8 cellular contexts compared by ENCODE assay signal in the genomic region with DNA sequence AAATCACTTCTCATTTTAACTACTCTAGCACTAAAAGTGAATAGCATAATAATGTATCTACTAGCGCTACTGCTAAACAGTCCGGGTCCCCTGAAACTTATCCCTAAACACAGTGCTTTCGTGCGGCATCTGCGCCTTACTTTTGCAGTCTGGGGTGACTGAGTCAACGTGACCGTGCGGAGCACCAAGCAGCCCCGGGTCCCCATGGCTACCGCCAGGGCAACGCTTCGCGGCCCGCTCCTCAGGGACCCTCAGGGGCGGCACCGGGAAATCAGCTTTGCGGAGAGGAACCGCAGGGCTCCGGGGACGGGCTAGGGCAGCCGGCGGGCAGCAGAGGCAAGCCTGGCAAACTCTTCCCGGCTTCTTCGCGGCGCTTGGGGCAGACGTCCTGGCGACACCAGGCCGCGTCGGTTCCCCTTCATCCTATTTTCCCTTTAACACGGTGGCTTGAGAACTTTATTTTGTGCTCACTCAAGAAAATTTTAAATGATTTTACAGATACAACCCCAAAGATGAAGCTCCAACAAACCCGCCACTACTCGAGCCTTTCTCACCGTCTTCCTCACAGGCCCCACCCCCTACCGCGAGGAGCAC. TPM values are rescaled to one million over a fixed set of nuclear protein-coding genes. Genes with fewer than 3 reads are reported as not detected.
DNase-seq lines count a peak whose midpoint lies in the region; ATAC-seq, FAIRE-seq and TF ChIP-seq lines count a peak whose summit lies in the region.

No MANE protein-coding gene starts in this region.

- peak overlapping the region; percentile 68 for H3K4me3 ChIP-seq in choroid plexus epithelial cell (ENCODE audit: low read depth, low read length)

- no peak for FAIRE-seq in GM19239 (lab: Jason Lieb, UNC)

- TF ChIP-seq CTCF in GM12874 (IDR thresholded peaks at IDR 0.05; ENCODE audit: insufficient read depth, low read depth, low read length) (0 out of 2 replicates have a peak, but pooled peaks have one; percentile 8), choroid plexus epithelial cell (conservative IDR thresholded peaks at IDR 0.05; ENCODE audit: low read depth, low read length) (peak; percentile 20)

- DNase-seq in HCEC 1CT (peak; percentile 43), NCI-H1092 treated with DMSO at 0.1 percent for 48 hours (lab: John Stamatoyannopoulos, UW) (peak; percentile 52), choroid plexus epithelial cell (ENCODE audit: low read depth) (peak; percentile 45), left lobe of liver (ENCODE audit: low spot score) (peak; percentile 61), GM19239 (ENCODE audit: insufficient read length, low spot score) (no peak)
- DNase-seq in activated CD4-positive, alpha-beta T cell treated with anti-CD3 and anti-CD28 coated beads for 1 hour: peak; percentile 34
- peak; percentile 37 to 48 for DNase-seq in stimulated activated CD4-positive, alpha-beta T cell treated with anti-CD3 and anti-CD28 coated beads, Interleukin-2, amount 100 ng/mL, for 48 hours

- ATAC-seq in left lobe of liver: peak; percentile 1

RNA-seq across cellular contexts. Expression of gene DIPK2A, which starts 0.8 kb away (rescaled TPM):
- total RNA-seq in left lobe of liver: 9.5 TPM
